13 cellular contexts compared by ENCODE assay signal in genomic region chr17:43027091-43028032, GRCh38. TPM values are rescaled to one million over a fixed set of nuclear protein-coding genes. Genes with fewer than 3 reads are reported as not detected.
DNase-seq lines count a peak whose midpoint lies in the region; TF ChIP-seq lines count a peak whose summit lies in the region.
"Had no signal": no experiment of that assay in that cellular context is flagged by ENCODE, and none has a peak within 500 bp of the region (broad histone marks: within the 10 kb centered on the region; RNA-seq: fewer than 3 reads in every experiment).

No MANE protein-coding gene starts in this region.

- CTCF ChIA-PET in RWPE1 (lab: Yijun Ruan, JAX) = no interaction called here

- no peaks in the 10 kb centered on the region for H3K27me3 ChIP-seq in BLaER1
- H3K27me3 ChIP-seq: adrenal gland, BE2C, suprapubic skin had no signal

- POLR2A ChIA-PET in RWPE1 (lab: Yijun Ruan, JAX; ENCODE audit: low non-redundant PET) = no interaction called here

- DNase-seq in RWPE1 (ENCODE audit: low spot score) (no peak), iPS-NIHi7 (ENCODE audit: extremely low spot score) (peak; percentile 46), cardiac septum (ENCODE audit: low spot score) (no peak), kidney glomerular epithelial cell (lab: John Stamatoyannopoulos, UW) (no peak)
- no peak for DNase-seq in central memory CD4-positive, alpha-beta T cell
- DNase-seq: activated CD4-positive, alpha-beta T cell treated with anti-CD3 and anti-CD28 coated beads, Interleukin-2, amount 50 U/mL, for 48 hours; BE2C; dermis blood vessel endothelial cell; NCI-H510A treated with DMSO at 0.1 percent for 48 hours had no signal

- no peak for TF ChIP-seq CTCF in RWPE1 (conservative IDR thresholded peaks at IDR 0.05; ENCODE audit: low read depth)

- intact Hi-C loops in cardiac septum (cut with DNase I) = loop anchor here (10.0 kb wide), 1 partner anchor 307 kb away; no protein-coding TSS in a partner anchor

- no peaks in the 10 kb centered on the region for H3K9me3 ChIP-seq in BLaER1
- H3K9me3 ChIP-seq: adrenal gland, BE2C, suprapubic skin had no signal

- H3K4me2 ChIP-seq in BLaER1 = peak overlapping the region; percentile 100

- no peaks in the 10 kb centered on the region for H3K36me3 ChIP-seq in BLaER1
- H3K36me3 ChIP-seq: adrenal gland, BE2C, suprapubic skin had no signal

- H3K27ac ChIP-seq in BLaER1 = no peak overlapping the region
- peak overlapping the region; percentile 21 for H3K27ac ChIP-seq in RWPE1
- H3K27ac ChIP-seq: adrenal gland, suprapubic skin had no signal

- H3K4me1 ChIP-seq in BLaER1 = peaks cover 38% of the 10 kb centered on the region

- H3K9ac ChIP-seq in BLaER1 = no peak overlapping the region

- no peak overlapping the region for H3K4me3 ChIP-seq in BLaER1
- H3K4me3 ChIP-seq: adrenal gland, SK-N-MC, suprapubic skin had no signal

- H4K20me1 ChIP-seq in BLaER1 = no peaks in the 10 kb centered on the region

RNA-seq across cellular contexts. Expression of gene RND2, which starts 2.3 kb away (rescaled TPM):
- 0.89 TPM for total RNA-seq in cardiac septum

RNA-seq across cellular contexts. Expression of gene VAT1, which starts 5.2 kb away (rescaled TPM):
- 81.3 TPM for total RNA-seq in cardiac septum

RNA-seq across cellular contexts. Expression of gene IFI35, which starts 20.8 kb away (rescaled TPM):
- total RNA-seq in cardiac septum = 13.7 TPM

RNA-seq across cellular contexts. Expression of gene RPL27, which starts 29.1 kb away (rescaled TPM):
- 536 TPM for total RNA-seq in cardiac septum

RNA-seq across cellular contexts. Expression of gene RUNDC1, which starts 47.0 kb away (rescaled TPM):
- 14.8 TPM for total RNA-seq in cardiac septum
